21 cellular contexts compared by ENCODE assay signal in genomic region chr2:217734999-217735398, GRCh38.
DNase-seq lines count a peak whose midpoint lies in the region; ATAC-seq lines count a peak whose summit lies in the region.
"Had no signal": no experiment of that assay in that cellular context is flagged by ENCODE, and none has a peak within 500 bp of the region (broad histone marks: within the 10 kb centered on the region; RNA-seq: fewer than 3 reads in every experiment).

No MANE protein-coding gene starts in this region.

- no peaks in the 10 kb centered on the region for H3K9me3 Mint-ChIP-seq in activated naive CD4-positive, alpha-beta T cell treated with anti-CD3 and anti-CD28 coated beads for 36 hours
- no peaks in the 10 kb centered on the region for H3K9me3 Mint-ChIP-seq in activated CD8-positive, alpha-beta T cell treated with anti-CD3 and anti-CD28 coated beads, Interleukin-2, amount 10 ng/mL, durations not matched to agents 7 days and 5 days (ENCODE audit: insufficient read depth)
- H3K9me3 Mint-ChIP-seq in stimulated activated naive CD8-positive, alpha-beta T cell treated with anti-CD3 and anti-CD28 coated beads, Interleukin-15, amount 100 ng/mL, for 72 hours, result no peaks in the 10 kb centered on the region
- H3K9me3 Mint-ChIP-seq: CD14-positive monocyte had no signal

- H3K27me3 Mint-ChIP-seq in activated naive CD4-positive, alpha-beta T cell treated with anti-CD3 and anti-CD28 coated beads for 36 hours (ENCODE audit: low read depth), result no peaks in the 10 kb centered on the region
- H3K27me3 Mint-ChIP-seq in activated CD8-positive, alpha-beta T cell treated with anti-CD3 and anti-CD28 coated beads, Interleukin-2, amount 10 ng/mL, durations not matched to agents 7 days and 5 days (ENCODE audit: low read depth), result peaks cover 2% of the 10 kb centered on the region
- H3K27me3 Mint-ChIP-seq in stimulated activated naive CD8-positive, alpha-beta T cell treated with anti-CD3 and anti-CD28 coated beads, Interleukin-15, amount 100 ng/mL, for 72 hours, result no peaks in the 10 kb centered on the region

- CTCF ChIA-PET in activated naive CD4-positive, alpha-beta T cell treated with anti-CD3 and anti-CD28 coated beads for 36 hours (lab: Charles Lee), result no interaction called here
- CTCF ChIA-PET in activated CD8-positive, alpha-beta T cell treated with anti-CD3 and anti-CD28 coated beads, Interleukin-2, amount 10 ng/mL, durations not matched to agents 7 days and 5 days (lab: Charles Lee), result no interaction called here

- H3K36me3 Mint-ChIP-seq in activated naive CD4-positive, alpha-beta T cell treated with anti-CD3 and anti-CD28 coated beads for 36 hours (ENCODE audit: low read depth), result no peaks in the 10 kb centered on the region
- H3K36me3 Mint-ChIP-seq in activated CD8-positive, alpha-beta T cell treated with anti-CD3 and anti-CD28 coated beads, Interleukin-2, amount 10 ng/mL, durations not matched to agents 7 days and 5 days (ENCODE audit: low read depth), result peaks cover 3% of the 10 kb centered on the region
- H3K36me3 Mint-ChIP-seq: CD14-positive monocyte had no signal

- DNase-seq in activated naive CD4-positive, alpha-beta T cell treated with anti-CD3 and anti-CD28 coated beads for 36 hours, result peak; percentile 38
- DNase-seq in activated naive CD4-positive, alpha-beta T cell treated with anti-CD3 and anti-CD28 coated beads, Interleukin-2, amount 50 U/mL, for 16 hours, result no peak
- peak; percentile 15 for DNase-seq in COLO668 (lab: John Stamatoyannopoulos, UW; ENCODE audit: unreplicated experiment)
- peak; percentile 50 for DNase-seq in activated CD8-positive, alpha-beta T cell treated with anti-CD3 and anti-CD28 coated beads, Interleukin-2, amount 10 ng/mL, durations not matched to agents 7 days and 5 days
- no peak for DNase-seq in stimulated activated naive CD8-positive, alpha-beta T cell treated with anti-CD3 and anti-CD28 coated beads, Interleukin-15, amount 100 ng/mL, for 72 hours
- no peak for DNase-seq in activated effector memory CD4-positive, alpha-beta T cell treated with Interleukin-2 at 50 U/mL for 16 hours
- DNase-seq: Caco-2, DMS 273 treated with DMSO at 0.1 percent for 48 hours, GOT3, HCEC 1CT, MV-4-11, NCI-H1105 treated with DMSO at 0.1 percent for 48 hours, NCI-H2029 treated with DMSO at 0.1 percent for 48 hours, NCI-H226, NCI-H524, SIG-M5, SK-N-SH had no signal

- no peak overlapping the region for H3K27ac Mint-ChIP-seq in activated naive CD4-positive, alpha-beta T cell treated with anti-CD3 and anti-CD28 coated beads for 36 hours
- H3K27ac Mint-ChIP-seq in activated CD8-positive, alpha-beta T cell treated with anti-CD3 and anti-CD28 coated beads, Interleukin-2, amount 10 ng/mL, durations not matched to agents 7 days and 5 days, result peak overlapping the region; percentile 31
- H3K27ac Mint-ChIP-seq in stimulated activated naive CD8-positive, alpha-beta T cell treated with anti-CD3 and anti-CD28 coated beads, Interleukin-15, amount 100 ng/mL, for 72 hours, result no peak overlapping the region
- H3K27ac Mint-ChIP-seq: B cell had no signal

- intact Hi-C loops in activated naive CD4-positive, alpha-beta T cell treated with anti-CD3 and anti-CD28 coated beads for 36 hours (cut with micrococcal nuclease), result no loop called here

- ATAC-seq in activated CD8-positive, alpha-beta T cell treated with anti-CD3 and anti-CD28 coated beads, Interleukin-2, amount 10 ng/mL, durations not matched to agents 7 days and 5 days, result peak; percentile 58
- peak; percentile 78 for ATAC-seq in stimulated activated naive CD8-positive, alpha-beta T cell treated with anti-CD3 and anti-CD28 coated beads, Interleukin-15, amount 100 ng/mL, for 72 hours
- ATAC-seq in GM21619 (IDR thresholded peaks at IDR 0.05; ENCODE audit: unreplicated experiment), result no peak
- ATAC-seq: Panc1 had no signal

- POLR2A ChIA-PET in activated CD8-positive, alpha-beta T cell treated with anti-CD3 and anti-CD28 coated beads, Interleukin-2, amount 10 ng/mL, durations not matched to agents 7 days and 5 days (lab: Charles Lee), result no interaction called here

- no peak overlapping the region for H3K4me3 Mint-ChIP-seq in activated naive CD4-positive, alpha-beta T cell treated with anti-CD3 and anti-CD28 coated beads for 36 hours
- H3K4me3 Mint-ChIP-seq in activated CD8-positive, alpha-beta T cell treated with anti-CD3 and anti-CD28 coated beads, Interleukin-2, amount 10 ng/mL, durations not matched to agents 7 days and 5 days, result no peak overlapping the region
- H3K4me3 Mint-ChIP-seq in stimulated activated naive CD8-positive, alpha-beta T cell treated with anti-CD3 and anti-CD28 coated beads, Interleukin-15, amount 100 ng/mL, for 72 hours, result no peak overlapping the region
- H3K4me3 Mint-ChIP-seq: B cell, CD14-positive monocyte had no signal

- H3K4me1 Mint-ChIP-seq in activated naive CD4-positive, alpha-beta T cell treated with anti-CD3 and anti-CD28 coated beads for 36 hours (ENCODE audit: low read depth), result peaks cover 16% of the 10 kb centered on the region
- H3K4me1 Mint-ChIP-seq in activated CD8-positive, alpha-beta T cell treated with anti-CD3 and anti-CD28 coated beads, Interleukin-2, amount 10 ng/mL, durations not matched to agents 7 days and 5 days (ENCODE audit: low read depth), result peaks cover 26% of the 10 kb centered on the region
- H3K4me1 Mint-ChIP-seq in stimulated activated naive CD8-positive, alpha-beta T cell treated with anti-CD3 and anti-CD28 coated beads, Interleukin-15, amount 100 ng/mL, for 72 hours, result peaks cover 43% of the 10 kb centered on the region
- H3K4me1 Mint-ChIP-seq: CD14-positive monocyte had no signal

Comparison
In these comparisons a context has a peak if more than half of its experiments do, and no peak if none do; other contexts are left out.
1. DNase-seq: peak in activated naive CD4-positive, alpha-beta T cell treated with anti-CD3 and anti-CD28 coated beads for 36 hours (single experiment), COLO668 (single experiment) and activated CD8-positive, alpha-beta T cell treated with anti-CD3 and anti-CD28 coated beads, Interleukin-2, amount 10 ng/mL, durations not matched to agents 7 days and 5 days (single experiment); none in activated naive CD4-positive, alpha-beta T cell treated with anti-CD3 and anti-CD28 coated beads, Interleukin-2, amount 50 U/mL, for 16 hours (single experiment), stimulated activated naive CD8-positive, alpha-beta T cell treated with anti-CD3 and anti-CD28 coated beads, Interleukin-15, amount 100 ng/mL, for 72 hours (0 of 2) and activated effector memory CD4-positive, alpha-beta T cell treated with Interleukin-2 at 50 U/mL for 16 hours (single experiment).